In the genomic region with DNA sequence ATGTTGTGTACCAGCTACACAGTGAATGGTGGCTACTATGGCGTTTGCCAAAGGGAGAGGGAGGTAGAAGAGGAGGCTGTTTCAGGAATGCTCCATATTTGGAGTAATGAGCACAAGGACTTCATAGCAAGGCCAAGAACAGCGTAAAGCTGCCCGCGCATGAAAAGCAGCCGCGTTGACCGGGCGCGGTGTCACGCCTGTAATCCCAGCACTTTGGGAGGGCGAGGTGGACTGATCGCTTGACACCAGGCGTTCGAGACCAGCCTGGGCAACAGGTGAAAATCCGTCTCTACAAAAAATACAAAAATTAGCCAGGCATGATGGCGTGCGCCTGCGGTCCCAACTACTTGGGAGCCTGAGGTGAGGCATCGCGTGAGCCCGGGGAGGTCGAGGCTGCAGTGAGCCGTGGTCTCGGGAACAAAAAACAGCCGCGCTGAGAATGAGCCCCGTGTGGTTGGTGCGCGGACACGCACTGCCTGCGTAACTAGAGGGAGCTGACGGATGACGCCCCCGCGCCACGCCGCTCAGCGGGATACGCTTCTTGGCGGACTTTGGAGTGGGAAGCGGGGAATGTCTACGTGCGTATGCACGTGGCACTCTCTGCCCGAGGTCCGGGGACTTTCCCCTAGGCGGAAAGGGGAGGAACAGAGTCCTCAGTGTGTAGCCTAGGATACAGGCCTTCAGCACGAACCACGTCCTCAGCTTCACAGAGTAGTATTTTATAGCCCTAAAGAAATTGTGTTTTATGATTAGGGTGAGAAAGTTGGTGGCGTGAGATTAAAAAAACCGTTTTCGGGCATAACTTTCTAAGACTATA, we compare ENCODE assay signal across 1 cellular context.
TF ChIP-seq lines count a peak whose summit lies in the region.

A gene (minus strand): TSS at position 693 of the 817 bp plus-strand sequence.

TF ChIP-seq in WTC11, 78 proteins besides CTCF, POLR2A, EP300 and RAD21 (continued from another document and continues in another):
- TF ChIP-seq, protein P1, sequence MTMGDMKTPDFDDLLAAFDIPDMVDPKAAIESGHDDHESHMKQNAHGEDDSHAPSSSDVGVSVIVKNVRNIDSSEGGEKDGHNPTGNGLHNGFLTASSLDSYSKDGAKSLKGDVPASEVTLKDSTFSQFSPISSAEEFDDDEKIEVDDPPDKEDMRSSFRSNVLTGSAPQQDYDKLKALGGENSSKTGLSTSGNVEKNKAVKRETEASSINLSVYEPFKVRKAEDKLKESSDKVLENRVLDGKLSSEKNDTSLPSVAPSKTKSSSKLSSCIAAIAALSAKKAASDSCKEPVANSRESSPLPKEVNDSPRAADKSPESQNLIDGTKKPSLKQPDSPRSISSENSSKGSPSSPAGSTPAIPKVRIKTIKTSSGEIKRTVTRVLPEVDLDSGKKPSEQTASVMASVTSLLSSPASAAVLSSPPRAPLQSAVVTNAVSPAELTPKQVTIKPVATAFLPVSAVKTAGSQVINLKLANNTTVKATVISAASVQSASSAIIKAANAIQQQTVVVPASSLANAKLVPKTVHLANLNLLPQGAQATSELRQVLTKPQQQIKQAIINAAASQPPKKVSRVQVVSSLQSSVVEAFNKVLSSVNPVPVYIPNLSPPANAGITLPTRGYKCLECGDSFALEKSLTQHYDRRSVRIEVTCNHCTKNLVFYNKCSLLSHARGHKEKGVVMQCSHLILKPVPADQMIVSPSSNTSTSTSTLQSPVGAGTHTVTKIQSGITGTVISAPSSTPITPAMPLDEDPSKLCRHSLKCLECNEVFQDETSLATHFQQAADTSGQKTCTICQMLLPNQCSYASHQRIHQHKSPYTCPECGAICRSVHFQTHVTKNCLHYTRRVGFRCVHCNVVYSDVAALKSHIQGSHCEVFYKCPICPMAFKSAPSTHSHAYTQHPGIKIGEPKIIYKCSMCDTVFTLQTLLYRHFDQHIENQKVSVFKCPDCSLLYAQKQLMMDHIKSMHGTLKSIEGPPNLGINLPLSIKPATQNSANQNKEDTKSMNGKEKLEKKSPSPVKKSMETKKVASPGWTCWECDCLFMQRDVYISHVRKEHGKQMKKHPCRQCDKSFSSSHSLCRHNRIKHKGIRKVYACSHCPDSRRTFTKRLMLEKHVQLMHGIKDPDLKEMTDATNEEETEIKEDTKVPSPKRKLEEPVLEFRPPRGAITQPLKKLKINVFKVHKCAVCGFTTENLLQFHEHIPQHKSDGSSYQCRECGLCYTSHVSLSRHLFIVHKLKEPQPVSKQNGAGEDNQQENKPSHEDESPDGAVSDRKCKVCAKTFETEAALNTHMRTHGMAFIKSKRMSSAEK (CRISPR knock-in tag; IDR thresholded peaks at IDR 0.05; ENCODE audit: borderline replicate concordance), result no peak
- TF ChIP-seq SP1 (CRISPR knock-in tag; conservative IDR thresholded peaks at IDR 0.05) (peak; percentile 86), ESRRA (CRISPR knock-in tag; IDR thresholded peaks at IDR 0.05; ENCODE audit: borderline replicate concordance) (no peak; the same call in 1 of the 2 replicates), ZNF121 (CRISPR knock-in tag; IDR thresholded peaks at IDR 0.05) (0 out of 2 replicates have a peak, but pooled peaks have one; percentile 25), PRRX2 (CRISPR knock-in tag; IDR thresholded peaks at IDR 0.05) (no peak), CREM (CRISPR knock-in tag; IDR thresholded peaks at IDR 0.05) (peak; percentile 87), ZNF396 (CRISPR knock-in tag; IDR thresholded peaks at IDR 0.05; ENCODE audit: borderline replicate concordance) (no peak), MXD4 (CRISPR knock-in tag; IDR thresholded peaks at IDR 0.05; ENCODE audit: borderline replicate concordance) (no peak), HMGA2 (CRISPR knock-in tag; IDR thresholded peaks at IDR 0.05) (no peak), ZNF423 (CRISPR knock-in tag; IDR thresholded peaks at IDR 0.05) (no peak), EMX1 (CRISPR knock-in tag; IDR thresholded peaks at IDR 0.05) (no peak), FOXK1 (CRISPR knock-in tag; IDR thresholded peaks at IDR 0.05) (peak; percentile 89), TEAD4 (CRISPR knock-in tag; IDR thresholded peaks at IDR 0.05) (no peak), CREB1 (CRISPR knock-in tag; IDR thresholded peaks at IDR 0.05) (peak; percentile 88), ZNF317 (CRISPR knock-in tag; IDR thresholded peaks at IDR 0.05; ENCODE audit: borderline replicate concordance, low read depth) (0 out of 2 replicates have a peak, but pooled peaks have one; percentile 27), SMAD4 (CRISPR knock-in tag; IDR thresholded peaks at IDR 0.05) (no peak), NFE2L1 (CRISPR knock-in tag; IDR thresholded peaks at IDR 0.05) (peak; percentile 86; the same call in 1 of the 2 replicates), ELF4 (CRISPR knock-in tag; IDR thresholded peaks at IDR 0.05; ENCODE audit: low read depth) (no peak), RELA (CRISPR knock-in tag; IDR thresholded peaks at IDR 0.05; ENCODE audit: borderline replicate concordance) (no peak), ZNF219 (CRISPR knock-in tag; IDR thresholded peaks at IDR 0.05; ENCODE audit: borderline replicate concordance) (no peak; the same call in none of the 2 replicates), SMAD3 (CRISPR knock-in tag; IDR thresholded peaks at IDR 0.05; ENCODE audit: borderline replicate concordance) (no peak; the same call in 1 of the 2 replicates), FOXP1 (CRISPR knock-in tag; IDR thresholded peaks at IDR 0.05; ENCODE audit: borderline replicate concordance) (peak; percentile 86; the same call in 1 of the 2 replicates), IRF2 (CRISPR knock-in tag; IDR thresholded peaks at IDR 0.05; ENCODE audit: borderline replicate concordance, low read depth) (no peak)
- TF ChIP-seq, protein P2, sequence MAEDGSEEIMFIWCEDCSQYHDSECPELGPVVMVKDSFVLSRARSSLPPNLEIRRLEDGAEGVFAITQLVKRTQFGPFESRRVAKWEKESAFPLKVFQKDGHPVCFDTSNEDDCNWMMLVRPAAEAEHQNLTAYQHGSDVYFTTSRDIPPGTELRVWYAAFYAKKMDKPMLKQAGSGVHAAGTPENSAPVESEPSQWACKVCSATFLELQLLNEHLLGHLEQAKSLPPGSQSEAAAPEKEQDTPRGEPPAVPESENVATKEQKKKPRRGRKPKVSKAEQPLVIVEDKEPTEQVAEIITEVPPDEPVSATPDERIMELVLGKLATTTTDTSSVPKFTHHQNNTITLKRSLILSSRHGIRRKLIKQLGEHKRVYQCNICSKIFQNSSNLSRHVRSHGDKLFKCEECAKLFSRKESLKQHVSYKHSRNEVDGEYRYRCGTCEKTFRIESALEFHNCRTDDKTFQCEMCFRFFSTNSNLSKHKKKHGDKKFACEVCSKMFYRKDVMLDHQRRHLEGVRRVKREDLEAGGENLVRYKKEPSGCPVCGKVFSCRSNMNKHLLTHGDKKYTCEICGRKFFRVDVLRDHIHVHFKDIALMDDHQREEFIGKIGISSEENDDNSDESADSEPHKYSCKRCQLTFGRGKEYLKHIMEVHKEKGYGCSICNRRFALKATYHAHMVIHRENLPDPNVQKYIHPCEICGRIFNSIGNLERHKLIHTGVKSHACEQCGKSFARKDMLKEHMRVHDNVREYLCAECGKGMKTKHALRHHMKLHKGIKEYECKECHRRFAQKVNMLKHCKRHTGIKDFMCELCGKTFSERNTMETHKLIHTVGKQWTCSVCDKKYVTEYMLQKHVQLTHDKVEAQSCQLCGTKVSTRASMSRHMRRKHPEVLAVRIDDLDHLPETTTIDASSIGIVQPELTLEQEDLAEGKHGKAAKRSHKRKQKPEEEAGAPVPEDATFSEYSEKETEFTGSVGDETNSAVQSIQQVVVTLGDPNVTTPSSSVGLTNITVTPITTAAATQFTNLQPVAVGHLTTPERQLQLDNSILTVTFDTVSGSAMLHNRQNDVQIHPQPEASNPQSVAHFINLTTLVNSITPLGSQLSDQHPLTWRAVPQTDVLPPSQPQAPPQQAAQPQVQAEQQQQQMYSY (CRISPR knock-in tag; IDR thresholded peaks at IDR 0.05), result no peak
- TF ChIP-seq, protein P3, sequence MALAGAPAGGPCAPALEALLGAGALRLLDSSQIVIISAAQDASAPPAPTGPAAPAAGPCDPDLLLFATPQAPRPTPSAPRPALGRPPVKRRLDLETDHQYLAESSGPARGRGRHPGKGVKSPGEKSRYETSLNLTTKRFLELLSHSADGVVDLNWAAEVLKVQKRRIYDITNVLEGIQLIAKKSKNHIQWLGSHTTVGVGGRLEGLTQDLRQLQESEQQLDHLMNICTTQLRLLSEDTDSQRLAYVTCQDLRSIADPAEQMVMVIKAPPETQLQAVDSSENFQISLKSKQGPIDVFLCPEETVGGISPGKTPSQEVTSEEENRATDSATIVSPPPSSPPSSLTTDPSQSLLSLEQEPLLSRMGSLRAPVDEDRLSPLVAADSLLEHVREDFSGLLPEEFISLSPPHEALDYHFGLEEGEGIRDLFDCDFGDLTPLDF (CRISPR knock-in tag; IDR thresholded peaks at IDR 0.05), result peak; percentile 93
- TF ChIP-seq, protein P4, sequence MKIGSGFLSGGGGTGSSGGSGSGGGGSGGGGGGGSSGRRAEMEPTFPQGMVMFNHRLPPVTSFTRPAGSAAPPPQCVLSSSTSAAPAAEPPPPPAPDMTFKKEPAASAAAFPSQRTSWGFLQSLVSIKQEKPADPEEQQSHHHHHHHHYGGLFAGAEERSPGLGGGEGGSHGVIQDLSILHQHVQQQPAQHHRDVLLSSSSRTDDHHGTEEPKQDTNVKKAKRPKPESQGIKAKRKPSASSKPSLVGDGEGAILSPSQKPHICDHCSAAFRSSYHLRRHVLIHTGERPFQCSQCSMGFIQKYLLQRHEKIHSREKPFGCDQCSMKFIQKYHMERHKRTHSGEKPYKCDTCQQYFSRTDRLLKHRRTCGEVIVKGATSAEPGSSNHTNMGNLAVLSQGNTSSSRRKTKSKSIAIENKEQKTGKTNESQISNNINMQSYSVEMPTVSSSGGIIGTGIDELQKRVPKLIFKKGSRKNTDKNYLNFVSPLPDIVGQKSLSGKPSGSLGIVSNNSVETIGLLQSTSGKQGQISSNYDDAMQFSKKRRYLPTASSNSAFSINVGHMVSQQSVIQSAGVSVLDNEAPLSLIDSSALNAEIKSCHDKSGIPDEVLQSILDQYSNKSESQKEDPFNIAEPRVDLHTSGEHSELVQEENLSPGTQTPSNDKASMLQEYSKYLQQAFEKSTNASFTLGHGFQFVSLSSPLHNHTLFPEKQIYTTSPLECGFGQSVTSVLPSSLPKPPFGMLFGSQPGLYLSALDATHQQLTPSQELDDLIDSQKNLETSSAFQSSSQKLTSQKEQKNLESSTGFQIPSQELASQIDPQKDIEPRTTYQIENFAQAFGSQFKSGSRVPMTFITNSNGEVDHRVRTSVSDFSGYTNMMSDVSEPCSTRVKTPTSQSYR (CRISPR knock-in tag; IDR thresholded peaks at IDR 0.05), result peak; percentile 79
- TF ChIP-seq, protein P5, sequence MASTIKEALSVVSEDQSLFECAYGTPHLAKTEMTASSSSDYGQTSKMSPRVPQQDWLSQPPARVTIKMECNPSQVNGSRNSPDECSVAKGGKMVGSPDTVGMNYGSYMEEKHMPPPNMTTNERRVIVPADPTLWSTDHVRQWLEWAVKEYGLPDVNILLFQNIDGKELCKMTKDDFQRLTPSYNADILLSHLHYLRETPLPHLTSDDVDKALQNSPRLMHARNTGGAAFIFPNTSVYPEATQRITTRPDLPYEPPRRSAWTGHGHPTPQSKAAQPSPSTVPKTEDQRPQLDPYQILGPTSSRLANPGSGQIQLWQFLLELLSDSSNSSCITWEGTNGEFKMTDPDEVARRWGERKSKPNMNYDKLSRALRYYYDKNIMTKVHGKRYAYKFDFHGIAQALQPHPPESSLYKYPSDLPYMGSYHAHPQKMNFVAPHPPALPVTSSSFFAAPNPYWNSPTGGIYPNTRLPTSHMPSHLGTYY (CRISPR knock-in tag; IDR thresholded peaks at IDR 0.05), result peak; percentile 82; the same call in 1 of the 2 replicates
- TF ChIP-seq, protein P6, sequence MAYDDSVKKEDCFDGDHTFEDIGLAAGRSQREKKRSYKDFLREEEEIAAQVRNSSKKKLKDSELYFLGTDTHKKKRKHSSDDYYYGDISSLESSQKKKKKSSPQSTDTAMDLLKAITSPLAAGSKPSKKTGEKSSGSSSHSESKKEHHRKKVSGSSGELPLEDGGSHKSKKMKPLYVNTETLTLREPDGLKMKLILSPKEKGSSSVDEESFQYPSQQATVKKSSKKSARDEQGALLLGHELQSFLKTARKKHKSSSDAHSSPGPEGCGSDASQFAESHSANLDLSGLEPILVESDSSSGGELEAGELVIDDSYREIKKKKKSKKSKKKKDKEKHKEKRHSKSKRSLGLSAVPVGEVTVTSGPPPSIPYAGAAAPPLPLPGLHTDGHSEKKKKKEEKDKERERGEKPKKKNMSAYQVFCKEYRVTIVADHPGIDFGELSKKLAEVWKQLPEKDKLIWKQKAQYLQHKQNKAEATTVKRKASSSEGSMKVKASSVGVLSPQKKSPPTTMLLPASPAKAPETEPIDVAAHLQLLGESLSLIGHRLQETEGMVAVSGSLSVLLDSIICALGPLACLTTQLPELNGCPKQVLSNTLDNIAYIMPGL (CRISPR knock-in tag; IDR thresholded peaks at IDR 0.05), result peak; percentile 74; the same call in 1 of the 2 replicates
- TF ChIP-seq, protein P7, sequence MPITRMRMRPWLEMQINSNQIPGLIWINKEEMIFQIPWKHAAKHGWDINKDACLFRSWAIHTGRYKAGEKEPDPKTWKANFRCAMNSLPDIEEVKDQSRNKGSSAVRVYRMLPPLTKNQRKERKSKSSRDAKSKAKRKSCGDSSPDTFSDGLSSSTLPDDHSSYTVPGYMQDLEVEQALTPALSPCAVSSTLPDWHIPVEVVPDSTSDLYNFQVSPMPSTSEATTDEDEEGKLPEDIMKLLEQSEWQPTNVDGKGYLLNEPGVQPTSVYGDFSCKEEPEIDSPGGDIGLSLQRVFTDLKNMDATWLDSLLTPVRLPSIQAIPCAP (CRISPR knock-in tag; IDR thresholded peaks at IDR 0.05), result peak; percentile 89
- TF ChIP-seq, protein P8, sequence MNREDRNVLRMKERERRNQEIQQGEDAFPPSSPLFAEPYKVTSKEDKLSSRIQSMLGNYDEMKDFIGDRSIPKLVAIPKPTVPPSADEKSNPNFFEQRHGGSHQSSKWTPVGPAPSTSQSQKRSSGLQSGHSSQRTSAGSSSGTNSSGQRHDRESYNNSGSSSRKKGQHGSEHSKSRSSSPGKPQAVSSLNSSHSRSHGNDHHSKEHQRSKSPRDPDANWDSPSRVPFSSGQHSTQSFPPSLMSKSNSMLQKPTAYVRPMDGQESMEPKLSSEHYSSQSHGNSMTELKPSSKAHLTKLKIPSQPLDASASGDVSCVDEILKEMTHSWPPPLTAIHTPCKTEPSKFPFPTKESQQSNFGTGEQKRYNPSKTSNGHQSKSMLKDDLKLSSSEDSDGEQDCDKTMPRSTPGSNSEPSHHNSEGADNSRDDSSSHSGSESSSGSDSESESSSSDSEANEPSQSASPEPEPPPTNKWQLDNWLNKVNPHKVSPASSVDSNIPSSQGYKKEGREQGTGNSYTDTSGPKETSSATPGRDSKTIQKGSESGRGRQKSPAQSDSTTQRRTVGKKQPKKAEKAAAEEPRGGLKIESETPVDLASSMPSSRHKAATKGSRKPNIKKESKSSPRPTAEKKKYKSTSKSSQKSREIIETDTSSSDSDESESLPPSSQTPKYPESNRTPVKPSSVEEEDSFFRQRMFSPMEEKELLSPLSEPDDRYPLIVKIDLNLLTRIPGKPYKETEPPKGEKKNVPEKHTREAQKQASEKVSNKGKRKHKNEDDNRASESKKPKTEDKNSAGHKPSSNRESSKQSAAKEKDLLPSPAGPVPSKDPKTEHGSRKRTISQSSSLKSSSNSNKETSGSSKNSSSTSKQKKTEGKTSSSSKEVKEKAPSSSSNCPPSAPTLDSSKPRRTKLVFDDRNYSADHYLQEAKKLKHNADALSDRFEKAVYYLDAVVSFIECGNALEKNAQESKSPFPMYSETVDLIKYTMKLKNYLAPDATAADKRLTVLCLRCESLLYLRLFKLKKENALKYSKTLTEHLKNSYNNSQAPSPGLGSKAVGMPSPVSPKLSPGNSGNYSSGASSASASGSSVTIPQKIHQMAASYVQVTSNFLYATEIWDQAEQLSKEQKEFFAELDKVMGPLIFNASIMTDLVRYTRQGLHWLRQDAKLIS (CRISPR knock-in tag; IDR thresholded peaks at IDR 0.05; ENCODE audit: borderline replicate concordance), result 0 out of 2 replicates have a peak, but pooled peaks have one; percentile 65
